ENCODE assay signal across 8 cellular contexts in the genomic region with DNA sequence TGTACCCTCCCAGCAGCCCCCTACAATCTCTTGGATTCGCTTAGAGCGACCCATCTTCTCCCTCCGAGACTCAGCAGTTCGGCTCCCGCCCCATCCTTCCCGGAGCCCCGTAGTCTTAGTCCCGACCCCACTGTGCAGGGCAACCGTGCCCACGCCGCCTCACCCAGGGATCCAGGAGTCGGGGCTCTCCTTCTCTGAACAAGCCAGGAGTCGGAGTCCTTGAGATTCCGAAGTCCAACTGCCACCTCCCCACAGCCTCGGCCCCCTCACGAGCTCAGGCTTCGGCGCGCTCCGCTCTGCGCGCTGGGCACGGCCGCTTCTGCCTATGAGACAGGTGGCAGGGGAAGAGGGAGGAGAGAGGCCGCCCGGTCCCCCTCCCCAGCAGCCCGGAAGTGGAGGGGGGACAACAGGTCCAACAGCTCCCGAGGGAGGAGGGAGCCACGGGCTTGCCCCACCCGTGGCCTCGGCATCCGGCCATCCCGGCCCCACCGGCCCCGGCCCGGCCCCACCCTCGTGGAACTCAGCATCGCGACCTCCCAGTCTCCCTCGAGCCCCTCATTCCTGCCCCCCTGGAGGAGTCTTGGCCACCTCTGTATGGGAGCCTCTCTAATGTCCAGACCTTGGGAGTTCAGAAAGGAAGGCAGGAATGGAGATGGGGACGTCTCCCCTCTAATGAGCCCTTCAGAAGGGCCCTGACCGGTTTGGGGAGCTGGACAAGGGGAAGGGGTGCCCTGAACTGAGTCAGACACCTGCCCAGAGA. TPM values are rescaled to one million over a fixed set of nuclear protein-coding genes. Genes with fewer than 3 reads are reported as not detected.
A peak's percentile ranks its signal among the peaks of the same experiment; 100 is the strongest.
DNase-seq lines count a peak whose midpoint lies in the region; ATAC-seq, FAIRE-seq and TF ChIP-seq lines count a peak whose summit lies in the region.

Gene PHLDB3 (minus strand): TSS at position 321 of the 760 bp plus-strand sequence. CDS start 628 bp downstream, outside the sequence.

- CTCF ChIA-PET in RWPE1 (lab: Yijun Ruan, JAX) (interaction anchor here (0.8 to 2.9 kb wide), 3 partner anchors 15 to 72 kb away, joined by 3 to 9 read pairs (median 9); no protein-coding TSS in a partner anchor), K562 (lab: Yijun Ruan, JAX; ENCODE audit: low intra/inter-chr PET ratio) (interaction anchor here (0.6 kb wide), 1 partner anchor 64 kb away, joined by 9 read pairs; no protein-coding TSS in a partner anchor)

- H3K27ac ChIP-seq in RWPE1 (peak within 1 kb of the TSS; percentile 87), K562 (ENCODE audit: extremely low read depth, low read depth, low read length) (peak within 1 kb of the TSS; percentile 65)

- intact Hi-C loops in K562 (cut with micrococcal nuclease): loop anchor here (5.0 kb wide), 2 partner anchors 42 to 57 kb away; no protein-coding TSS in a partner anchor

- TF ChIP-seq CTCF in RWPE1 (conservative IDR thresholded peaks at IDR 0.05; ENCODE audit: low read depth): no peak
- no peak; a peak in 1 of 6 replicates for TF ChIP-seq CTCF in K562 (IDR thresholded peaks at IDR 0.05 in 2 of 3, conservative IDR thresholded peaks at IDR 0.05 in 1 of 3; ENCODE audit: insufficient read depth in 2 of 3, low read depth in 1 of 3, low read length in 3 of 3)

- H3K4me1 ChIP-seq in K562 (replicated peaks in 1 of 2; ENCODE audit: control insufficient read depth in 2 of 2, insufficient read depth in 2 of 2, low read length in 2 of 2): peaks cover 21 to 33% of the 10 kb centered on the region in 2 experiments

- no peaks in the 10 kb centered on the region for H3K27me3 ChIP-seq in K562 (ENCODE audit: control insufficient read depth in 2 of 2, insufficient read depth in 2 of 2, low read length in 2 of 2)

- POLR2A ChIA-PET in RWPE1 (lab: Yijun Ruan, JAX; ENCODE audit: low non-redundant PET) (no interaction called here), K562 (lab: Yijun Ruan, JAX) (interaction anchor here (0.6 to 1.2 kb wide), 6 partner anchors 8 to 1742 kb away, joined by 3 to 4 read pairs (median 3); no protein-coding TSS in a partner anchor)

- H3K9me1 ChIP-seq in K562 (ENCODE audit: control insufficient read depth, insufficient read depth, low read length): no peaks in the 10 kb centered on the region

- peak within 1 kb of the TSS; percentile 87 for H3K4me2 ChIP-seq in K562 (ENCODE audit: insufficient read depth, low read length)

- TF ChIP-seq EP300 in K562 (IDR thresholded peaks at IDR 0.05; ENCODE audit: low read length): no peak

- H3K36me3 ChIP-seq in K562 (ENCODE audit: control insufficient read depth, insufficient read depth, low read length): 0 out of 3 replicates have a peak, but pooled peaks cover 2% of the 10 kb centered on the region

- H3K79me2 ChIP-seq in K562 (ENCODE audit: control insufficient read depth, insufficient read depth, low read length): no peaks in the 10 kb centered on the region

- no TSS peak for BruUV-seq in K562 (replicated peaks; lab: Mats Ljungman, UMichigan)

- in situ Hi-C loops in K562 (cut with MboI): no loop called here

- peak within 1 kb of the TSS; percentile 70 for H3K4me3 ChIP-seq in K562

- H3K9ac ChIP-seq in K562 (ENCODE audit: insufficient read depth in 1 of 2, low read depth in 2 of 2, low read length in 2 of 2): peak within 1 kb of the TSS; percentile 77 to 96

- no peak for FAIRE-seq in K562 (lab: Jason Lieb, UNC)

- no peaks in the 10 kb centered on the region for H4K20me1 ChIP-seq in K562 (replicated peaks; ENCODE audit: control insufficient read depth, insufficient read depth, low read length)

- WGBS in K562 (ENCODE audit: insufficient coverage, low coverage, missing lambda C conversion rate): 24% methylated on average over 24 of the region's 42 CpGs

- H2AFZ ChIP-seq in K562 (ENCODE audit: low read depth, low read length): peak within 1 kb of the TSS; percentile 99

- DNase-seq in NCI-H345 (lab: John Stamatoyannopoulos, UW) (peak; percentile 51), NCI-H345 treated with DMSO at 0.1 percent for 48 hours (lab: John Stamatoyannopoulos, UW; ENCODE audit: unreplicated experiment) (no peak), RWPE1 (ENCODE audit: low spot score) (no peak), K562 (ENCODE audit: extremely low read depth in 1 of 4, low spot score in 3 of 4) (peak in 3 of 4 experiments; percentile 27 to 52 (median 49)), islet precursor cell (peak; percentile 77), GDM1 (lab: John Stamatoyannopoulos, UW) (no peak)
- DNase-seq in stimulated activated CD4-positive, alpha-beta T cell treated with anti-CD3 and anti-CD28 coated beads, Interleukin-15, amount 100 ng/mL, for 1 hour (ENCODE audit: low read depth in 1 of 2, low spot score in 1 of 2): peak; percentile 21 to 29

- no peak for TF ChIP-seq RAD21 in K562 (CRISPR knock-in tag; conservative IDR thresholded peaks at IDR 0.05 in 1 of 2, IDR thresholded peaks at IDR 0.05 in 1 of 2)

- no peaks in the 10 kb centered on the region for H3K9me3 ChIP-seq in K562 (replicated peaks; ENCODE audit: control insufficient read depth, insufficient read depth, low read depth, low read length)

- TF ChIP-seq POLR2A in K562 (conservative IDR thresholded peaks at IDR 0.05): no peak

- ATAC-seq in HG03095 (IDR thresholded peaks at IDR 0.05; ENCODE audit: unreplicated experiment) (peak; percentile 12), K562 (peak; percentile 53)

TF ChIP-seq in K562, 482 proteins besides CTCF, POLR2A, EP300 and RAD21 (continues in another document):
- TF ChIP-seq ZBTB7A (IDR thresholded peaks at IDR 0.05; ENCODE audit: borderline replicate concordance, control insufficient read depth, low read depth, low read length) (peak; percentile 25; the same call in 1 of the 2 replicates), KLF1 (tag; IDR thresholded peaks at IDR 0.05) (0 out of 2 replicates have a peak, but pooled peaks have one; percentile 29), MTA3 (IDR thresholded peaks at IDR 0.05; ENCODE audit: borderline replicate concordance) (0 out of 2 replicates have a peak, but pooled peaks have one; percentile 19), FOXA3 (CRISPR knock-in tag; conservative IDR thresholded peaks at IDR 0.05 in 1 of 2, IDR thresholded peaks at IDR 0.05 in 1 of 2) (no peak), EP400 (IDR thresholded peaks at IDR 0.05) (no peak; the same call in 1 of the 2 replicates), MEIS2 (IDR thresholded peaks at IDR 0.05; ENCODE audit: partially characterized antibody) (peak; percentile 1), DNMT1 (IDR thresholded peaks at IDR 0.05) (no peak), HDAC6 (IDR thresholded peaks at IDR 0.05; ENCODE audit: low read depth, low read length) (no peak), MED1 (CRISPR knock-in tag; IDR thresholded peaks at IDR 0.05; ENCODE audit: borderline replicate concordance) (no peak), SAFB (IDR thresholded peaks at IDR 0.05; ENCODE audit: borderline replicate concordance, low read depth, low read length) (no peak), ELF1 (tag; IDR thresholded peaks at IDR 0.05) (peak; percentile 60), GABPB1 (CRISPR knock-in tag; IDR thresholded peaks at IDR 0.05) (peak; percentile 48; the same call in 1 of the 2 replicates), ILF3 (IDR thresholded peaks at IDR 0.05; ENCODE audit: borderline replicate concordance) (no peak), ETS1 (conservative IDR thresholded peaks at IDR 0.05; ENCODE audit: control insufficient read depth, low read depth, low read length) (0 out of 2 replicates have a peak, but pooled peaks have one; percentile 6)

RNA-seq across cellular contexts. Expression of gene PHLDB3, which starts in this region (rescaled TPM):
- 14.2 and 34.8 TPM in 2 replicates for total RNA-seq in K562 (2011; cell fraction: chromatin; rRNA removed; ENCODE audit: low replicate concordance)
- total RNA-seq in K562 (2011; cell fraction: nucleolus; rRNA removed): 26.8 and 32.0 TPM in 2 replicates
- 21.6 and 22.4 TPM in 2 replicates for total RNA-seq in K562 (2011; cell fraction: nucleoplasm; rRNA removed)
- 23.5 and 28.0 TPM in 2 replicates for total RNA-seq in K562 (2014; rRNA removed)
- total RNA-seq in K562 (2014; rRNA removed; fragmentation: Illumina TruSeq; extraction: Trizol): 1.1 and 1.6 TPM in 2 replicates
- 5.4 and 6.4 TPM in 2 replicates for total RNA-seq in K562 (2015; rRNA removed; fragmentation: Illumina TruSeq; extraction: Trizol)
- total RNA-seq in K562 (2021): 11.8 and 12.7 TPM in 2 replicates
- 3.5 and 6.1 TPM in 2 replicates for polyA plus RNA-seq in K562 (2011; rRNA removed)
- 4.1 and 7.2 TPM in 2 replicates for polyA plus RNA-seq in K562 (2011; cell fraction: cytosol; rRNA removed)
- 14.5 and 21.6 TPM in 2 replicates for polyA plus RNA-seq in K562 (2011; cell fraction: nucleus; rRNA removed)
- 6.0 and 10.5 TPM in 2 replicates for polyA plus RNA-seq in K562 (2012)
- polyA plus RNA-seq in K562 (2014; fragmentation: Illumina TruSeq; extraction: Trizol): 3.9 and 6.7 TPM in 2 replicates
- under 1 TPM; 0.04 to 0.06 TPM for polyA plus RNA-seq in K562 (2014; fragmentation: Nextera tagmentation; extraction: Ambion mirVana)
- polyA plus RNA-seq in K562 (2014; rRNA removed): 5.2 and 11.4 TPM in 2 replicates
- 2.2 and 2.6 TPM in 2 replicates for polyA minus RNA-seq in K562 (2011; rRNA and poly(A)+ RNA removed)
- 6.7 and 8.9 TPM in 2 replicates for polyA minus RNA-seq in K562 (2011; cell fraction: cytosol; rRNA and poly(A)+ RNA removed)
- 11.0 and 13.3 TPM in 2 replicates for polyA minus RNA-seq in K562 (2011; cell fraction: nucleus; rRNA and poly(A)+ RNA removed)

Comparison
In these comparisons a context has a peak if more than half of its experiments do, and no peak if none do; other contexts are left out.
1. DNase-seq: peak in NCI-H345 (single experiment), K562 (3 of 4), islet precursor cell (single experiment) and stimulated activated CD4-positive, alpha-beta T cell treated with anti-CD3 and anti-CD28 coated beads, Interleukin-15, amount 100 ng/mL, for 1 hour (2 of 2); none in NCI-H345 treated with DMSO at 0.1 percent for 48 hours (single experiment), RWPE1 (single experiment) and GDM1 (single experiment).